In genomic region chr13:70333752-70334151, GRCh38 we compare ENCODE assay signal across 36 cellular contexts.
"Had no signal": no experiment of that assay in that cellular context is flagged by ENCODE, and none has a peak within 500 bp of the region (broad histone marks: within the 10 kb centered on the region; RNA-seq: fewer than 3 reads in every experiment).

No MANE protein-coding gene starts in this region.

- H3K27me3 ChIP-seq: ascending aorta, cardiac muscle cell had no signal

- H3K36me3 Mint-ChIP-seq: activated CD8-positive, alpha-beta memory T cell treated with anti-CD3 and anti-CD28 coated beads, Interleukin-2, amount 10 ng/mL, durations not matched to agents 7 days and 5 days; activated naive CD4-positive, alpha-beta T cell treated with anti-CD3 and anti-CD28 coated beads, Interleukin-2, amount 10 ng/mL, durations not matched to agents 7 days and 5 days; activated naive CD4-positive, alpha-beta T cell treated with anti-CD3 and anti-CD28 coated beads, Interleukin-2, amount 50 U/mL, for 24 hours; activated naive CD8-positive, alpha-beta T cell; activated naive CD8-positive, alpha-beta T cell treated with anti-CD3 and anti-CD28 coated beads, Interleukin-2, amount 10 ng/mL, durations not matched to agents 7 days and 5 days; brain had no signal

- H3K4me1 ChIP-seq: ascending aorta had no signal

- H3K27ac ChIP-seq: ascending aorta, cardiac muscle cell, VCaP had no signal

- H3K4me3 ChIP-seq: ascending aorta, cardiac muscle cell had no signal

- ATAC-seq: activated CD4-positive, alpha-beta T cell treated with anti-CD3 and anti-CD28 coated beads for 36 hours; activated CD8-positive, alpha-beta memory T cell treated with anti-CD3 and anti-CD28 coated beads, Interleukin-2, amount 10 ng/mL, durations not matched to agents 7 days and 5 days; activated CD8-positive, alpha-beta T cell treated with anti-CD3 and anti-CD28 coated beads, Interleukin-2, amount 10 ng/mL, durations not matched to agents 7 days and 5 days; activated naive CD8-positive, alpha-beta T cell treated with anti-CD3 and anti-CD28 coated beads, Interleukin-2, amount 50 U/mL, for 24 hours had no signal

- H3K4me3 Mint-ChIP-seq: activated B cell treated with CpG ODN at 0.5 μM for 24 hours; activated CD4-positive, alpha-beta memory T cell treated with anti-CD3 and anti-CD28 coated beads, Interleukin-2, amount 10 ng/mL, durations not matched to agents 7 days and 5 days; activated CD4-positive, alpha-beta T cell treated with anti-CD3 and anti-CD28 coated beads for 36 hours; activated CD4-positive, alpha-beta T cell treated with anti-CD3 and anti-CD28 coated beads, Interleukin-2, amount 10 ng/mL, durations not matched to agents 7 days and 5 days; activated CD8-positive, alpha-beta memory T cell treated with anti-CD3 and anti-CD28 coated beads, Interleukin-2, amount 10 ng/mL, durations not matched to agents 7 days and 5 days; activated CD8-positive, alpha-beta T cell treated with anti-CD3 and anti-CD28 coated beads, Interleukin-2, amount 10 ng/mL, durations not matched to agents 7 days and 5 days; activated naive CD4-positive, alpha-beta T cell treated with anti-CD3 and anti-CD28 coated beads, Interleukin-2, amount 10 ng/mL, durations not matched to agents 7 days and 5 days; activated naive CD4-positive, alpha-beta T cell treated with anti-CD3 and anti-CD28 coated beads, Interleukin-2, amount 50 U/mL, for 24 hours; activated naive CD8-positive, alpha-beta T cell; activated naive CD8-positive, alpha-beta T cell treated with anti-CD3 and anti-CD28 coated beads, Interleukin-2, amount 10 ng/mL, durations not matched to agents 7 days and 5 days; activated naive CD8-positive, alpha-beta T cell treated with anti-CD3 and anti-CD28 coated beads, Interleukin-2, amount 50 U/mL, for 24 hours; activated T-cell treated with anti-CD3 and anti-CD28 coated beads, Interleukin-2, amount 50 U/mL, for 24 hours; brain; central memory CD8-positive, alpha-beta T cell; T-helper 1 cell treated with Interleukin-12 subunit alpha and Interleukin-12 subunit beta and Interleukin-4 antibody, amounts not matched to agents 30 μg/mL and 1 μg/mL, for 36 hours; T-helper 2 cell treated with Interferon-gamma antibody and Interleukin-4, amounts not matched to agents 5 μg/mL and 100 μg/mL, for 36 hours had no signal

- FAIRE-seq: bronchial epithelial cell had no signal

- H3K4me1 Mint-ChIP-seq: activated B cell treated with CpG ODN at 0.5 μM for 24 hours; activated CD4-positive, alpha-beta memory T cell treated with anti-CD3 and anti-CD28 coated beads, Interleukin-2, amount 10 ng/mL, durations not matched to agents 7 days and 5 days; activated CD4-positive, alpha-beta T cell treated with anti-CD3 and anti-CD28 coated beads for 36 hours; activated CD4-positive, alpha-beta T cell treated with anti-CD3 and anti-CD28 coated beads, Interleukin-2, amount 10 ng/mL, durations not matched to agents 7 days and 5 days; activated CD8-positive, alpha-beta memory T cell treated with anti-CD3 and anti-CD28 coated beads, Interleukin-2, amount 10 ng/mL, durations not matched to agents 7 days and 5 days; activated naive CD4-positive, alpha-beta T cell treated with anti-CD3 and anti-CD28 coated beads, Interleukin-2, amount 10 ng/mL, durations not matched to agents 7 days and 5 days; activated naive CD4-positive, alpha-beta T cell treated with anti-CD3 and anti-CD28 coated beads, Interleukin-2, amount 50 U/mL, for 24 hours; activated naive CD8-positive, alpha-beta T cell treated with anti-CD3 and anti-CD28 coated beads, Interleukin-2, amount 10 ng/mL, durations not matched to agents 7 days and 5 days; activated naive CD8-positive, alpha-beta T cell treated with anti-CD3 and anti-CD28 coated beads, Interleukin-2, amount 50 U/mL, for 24 hours; brain; central memory CD8-positive, alpha-beta T cell had no signal

- H3K9me3 Mint-ChIP-seq: activated B cell treated with CpG ODN at 0.5 μM for 24 hours; activated CD4-positive, alpha-beta T cell treated with anti-CD3 and anti-CD28 coated beads, Interleukin-2, amount 10 ng/mL, durations not matched to agents 7 days and 5 days; activated naive CD4-positive, alpha-beta T cell treated with anti-CD3 and anti-CD28 coated beads, Interleukin-2, amount 50 U/mL, for 24 hours; activated naive CD8-positive, alpha-beta T cell treated with anti-CD3 and anti-CD28 coated beads, Interleukin-2, amount 10 ng/mL, durations not matched to agents 7 days and 5 days; brain; T-helper 1 cell treated with Interleukin-12 subunit alpha and Interleukin-12 subunit beta and Interleukin-4 antibody, amounts not matched to agents 30 μg/mL and 1 μg/mL, for 36 hours; T-helper 2 cell treated with Interferon-gamma antibody and Interleukin-4, amounts not matched to agents 5 μg/mL and 100 μg/mL, for 36 hours had no signal

- H3K27ac Mint-ChIP-seq: activated B cell treated with CpG ODN at 0.5 μM for 24 hours; activated CD4-positive, alpha-beta memory T cell treated with anti-CD3 and anti-CD28 coated beads, Interleukin-2, amount 10 ng/mL, durations not matched to agents 7 days and 5 days; activated CD4-positive, alpha-beta T cell treated with anti-CD3 and anti-CD28 coated beads for 36 hours; activated CD4-positive, alpha-beta T cell treated with anti-CD3 and anti-CD28 coated beads, Interleukin-2, amount 10 ng/mL, durations not matched to agents 7 days and 5 days; activated CD8-positive, alpha-beta memory T cell treated with anti-CD3 and anti-CD28 coated beads, Interleukin-2, amount 10 ng/mL, durations not matched to agents 7 days and 5 days; activated CD8-positive, alpha-beta T cell treated with anti-CD3 and anti-CD28 coated beads, Interleukin-2, amount 10 ng/mL, durations not matched to agents 7 days and 5 days; activated naive CD4-positive, alpha-beta T cell treated with anti-CD3 and anti-CD28 coated beads, Interleukin-2, amount 10 ng/mL, durations not matched to agents 7 days and 5 days; activated naive CD4-positive, alpha-beta T cell treated with anti-CD3 and anti-CD28 coated beads, Interleukin-2, amount 50 U/mL, for 24 hours; activated naive CD8-positive, alpha-beta T cell; activated naive CD8-positive, alpha-beta T cell treated with anti-CD3 and anti-CD28 coated beads, Interleukin-2, amount 10 ng/mL, durations not matched to agents 7 days and 5 days; activated naive CD8-positive, alpha-beta T cell treated with anti-CD3 and anti-CD28 coated beads, Interleukin-2, amount 50 U/mL, for 24 hours; activated T-cell treated with anti-CD3 and anti-CD28 coated beads, Interleukin-2, amount 50 U/mL, for 24 hours; activated T-helper 2 cell treated with anti-CD3 and anti-CD28 coated beads, Interferon-gamma antibody, Interleukin-2, Interleukin-4, amounts not matched to agents 10 μg/mL and 5 μg/mL and 100 μg/mL, durations not matched to agents 14 hours and 24 hours and 36 hours; brain; T-helper 1 cell treated with Interleukin-12 subunit alpha and Interleukin-12 subunit beta and Interleukin-4 antibody, amounts not matched to agents 30 μg/mL and 1 μg/mL, for 36 hours; T-helper 2 cell treated with Interferon-gamma antibody and Interleukin-4, amounts not matched to agents 5 μg/mL and 100 μg/mL, for 36 hours had no signal

- H3K9me3 ChIP-seq: ascending aorta had no signal

- H3K36me3 ChIP-seq: ascending aorta, cardiac muscle cell had no signal

- H3K27me3 Mint-ChIP-seq: activated B cell treated with CpG ODN at 0.5 μM for 24 hours; activated CD4-positive, alpha-beta memory T cell treated with anti-CD3 and anti-CD28 coated beads, Interleukin-2, amount 10 ng/mL, durations not matched to agents 7 days and 5 days; activated CD4-positive, alpha-beta T cell treated with anti-CD3 and anti-CD28 coated beads for 36 hours; activated CD4-positive, alpha-beta T cell treated with anti-CD3 and anti-CD28 coated beads, Interleukin-2, amount 10 ng/mL, durations not matched to agents 7 days and 5 days; activated CD8-positive, alpha-beta memory T cell treated with anti-CD3 and anti-CD28 coated beads, Interleukin-2, amount 10 ng/mL, durations not matched to agents 7 days and 5 days; activated naive CD4-positive, alpha-beta T cell treated with anti-CD3 and anti-CD28 coated beads, Interleukin-2, amount 10 ng/mL, durations not matched to agents 7 days and 5 days; activated naive CD4-positive, alpha-beta T cell treated with anti-CD3 and anti-CD28 coated beads, Interleukin-2, amount 50 U/mL, for 24 hours; activated naive CD8-positive, alpha-beta T cell; activated naive CD8-positive, alpha-beta T cell treated with anti-CD3 and anti-CD28 coated beads, Interleukin-2, amount 10 ng/mL, durations not matched to agents 7 days and 5 days; activated naive CD8-positive, alpha-beta T cell treated with anti-CD3 and anti-CD28 coated beads, Interleukin-2, amount 50 U/mL, for 24 hours; activated T-cell treated with anti-CD3 and anti-CD28 coated beads, Interleukin-2, amount 50 U/mL, for 24 hours; brain; central memory CD8-positive, alpha-beta T cell had no signal

- DNase-seq: activated B cell treated with CpG ODN at 0.5 μM for 24 hours; activated CD4-positive, alpha-beta memory T cell treated with anti-CD3 and anti-CD28 coated beads, Interleukin-2, amount 10 ng/mL, durations not matched to agents 7 days and 5 days; activated CD4-positive, alpha-beta T cell treated with anti-CD3 and anti-CD28 coated beads for 1 hour; activated CD4-positive, alpha-beta T cell treated with anti-CD3 and anti-CD28 coated beads for 36 hours; activated CD4-positive, alpha-beta T cell treated with anti-CD3 and anti-CD28 coated beads for 48 hours; activated CD4-positive, alpha-beta T cell treated with anti-CD3 and anti-CD28 coated beads, Interleukin-2, amount 10 ng/mL, durations not matched to agents 7 days and 5 days; activated CD4-positive, alpha-beta T cell treated with anti-CD3 and anti-CD28 coated beads, Interleukin-2, amount 50 U/mL, for 48 hours; activated CD8-positive, alpha-beta memory T cell treated with anti-CD3 and anti-CD28 coated beads for 24 hours; activated CD8-positive, alpha-beta memory T cell treated with anti-CD3 and anti-CD28 coated beads, Interleukin-2, amount 10 ng/mL, durations not matched to agents 7 days and 5 days; activated CD8-positive, alpha-beta memory T cell treated with anti-CD3 and anti-CD28 coated beads, Interleukin-2, amount 50 U/mL, for 48 hours; activated CD8-positive, alpha-beta T cell treated with anti-CD3 and anti-CD28 coated beads, Interleukin-2, amount 10 ng/mL, durations not matched to agents 7 days and 5 days; activated effector memory CD4-positive, alpha-beta T cell treated with Interleukin-2 at 50 U/mL for 16 hours; activated gamma-delta T cell; activated naive CD4-positive, alpha-beta T cell treated with anti-CD3 and anti-CD28 coated beads, Interleukin-2, amount 10 ng/mL, durations not matched to agents 7 days and 5 days; activated naive CD4-positive, alpha-beta T cell treated with Interleukin-2 at 50 U/mL for 16 hours; activated naive CD8-positive, alpha-beta T cell treated with anti-CD3 and anti-CD28 coated beads, Interleukin-2, amount 10 ng/mL, durations not matched to agents 7 days and 5 days; activated naive CD8-positive, alpha-beta T cell treated with anti-CD3 and anti-CD28 coated beads, Interleukin-2, amount 50 U/mL, for 24 hours; activated T-cell treated with anti-CD3 and anti-CD28 coated beads, Interleukin-2, amount 50 U/mL, for 24 hours; activated T-cell treated with anti-CD3 and anti-CD28 coated beads, Interleukin-2, amount 50 U/mL, for 48 hours; amygdala; anterior cingulate cortex; caudate nucleus; cerebellar nuclear complex; T-helper 2 cell; T-helper 9 cell had no signal
